In genomic region chrX:49073641-49074575, GRCh38 we compare ENCODE assay signal across 8 cellular contexts. TPM values are rescaled to one million over a fixed set of nuclear protein-coding genes. Genes with fewer than 3 reads are reported as not detected.
A peak's percentile ranks its signal among the peaks of the same experiment; 100 is the strongest.
DNase-seq lines count a peak whose midpoint lies in the region; ATAC-seq and TF ChIP-seq lines count a peak whose summit lies in the region.

Gene PRAF2 (minus strand): TSS chrX:49074002. CDS start chrX:49073987, 15 bp downstream.

- intact Hi-C loops in activated CD8-positive, alpha-beta T cell treated with anti-CD3 and anti-CD28 coated beads for 36 hours (cut with micrococcal nuclease): no loop called here
- intact Hi-C loops in dorsolateral prefrontal cortex (cut with DNase I): no loop called here

- 3% methylated on average over 61 of the region's 61 CpGs for WGBS in liver

- peak within 1 kb of the TSS in 57 of 59 donors; percentile 34 to 90 (median 81) for H3K27ac ChIP-seq in dorsolateral prefrontal cortex
- H3K27ac ChIP-seq in liver (ENCODE audit: low read depth in 1 of 2, low read length in 2 of 2): peak within 1 kb of the TSS; percentile 6 to 56

- H3K4me1 ChIP-seq in liver (ENCODE audit: control insufficient read depth in 4 of 4, insufficient read depth in 4 of 4, low read length in 3 of 4): peaks cover 3 to 22% (median 11%) of the 10 kb centered on the region in 4 donors

- H3K27me3 Mint-ChIP-seq in activated CD8-positive, alpha-beta T cell treated with anti-CD3 and anti-CD28 coated beads for 36 hours: no peaks in the 10 kb centered on the region

- peaks cover 19% of the 10 kb centered on the region for H3K36me3 Mint-ChIP-seq in activated CD8-positive, alpha-beta T cell treated with anti-CD3 and anti-CD28 coated beads for 36 hours (ENCODE audit: low read depth)

- H3K9me3 ChIP-seq in liver (ENCODE audit: control insufficient read depth in 4 of 4, low read length in 3 of 4): no peaks in the 10 kb centered on the region

- peaks cover 5 to 19% (median 7%) of the 10 kb centered on the region in 4 donors for H3K36me3 ChIP-seq in liver (ENCODE audit: control insufficient read depth in 4 of 4, insufficient read depth in 3 of 4, low read depth in 1 of 4, low read length in 3 of 4)

- peak within 1 kb of the TSS; percentile 83 for H3K27ac Mint-ChIP-seq in activated CD8-positive, alpha-beta T cell treated with anti-CD3 and anti-CD28 coated beads for 36 hours

- peak within 1 kb of the TSS; percentile 81 for H3K4me3 Mint-ChIP-seq in activated CD8-positive, alpha-beta T cell treated with anti-CD3 and anti-CD28 coated beads for 36 hours

- CTCF ChIA-PET in activated CD8-positive, alpha-beta T cell treated with anti-CD3 and anti-CD28 coated beads for 36 hours (lab: Charles Lee): no interaction called here

- no peak for TF ChIP-seq CTCF in activated CD8-positive, alpha-beta T cell treated with anti-CD3 and anti-CD28 coated beads for 36 hours (IDR thresholded peaks at IDR 0.05)
- peak in 44 of 56 donors; percentile 4 to 61 (median 36) for TF ChIP-seq CTCF in dorsolateral prefrontal cortex (IDR thresholded peaks at IDR 0.05 in 54 of 56, conservative IDR thresholded peaks at IDR 0.05 in 2 of 56; ENCODE audit: low read depth in 1 of 56, partially characterized antibody in 56 of 56)
- peak; percentile 10 for TF ChIP-seq CTCF in liver (IDR thresholded peaks at IDR 0.05; ENCODE audit: low read depth, low read length, missing input control)

- peaks cover 0 to 46% (median 0%) of the 10 kb centered on the region in 45 donors for H3K27me3 ChIP-seq in dorsolateral prefrontal cortex
- H3K27me3 ChIP-seq in liver (ENCODE audit: control insufficient read depth in 4 of 4, insufficient read depth in 4 of 4, low read length in 3 of 4): no peaks in the 10 kb centered on the region

- TF ChIP-seq RAD21 in liver (IDR thresholded peaks at IDR 0.05): peak in 1 of 2 donors; percentile 24

- H3K9ac ChIP-seq in liver (ENCODE audit: low read depth in 1 of 2, low read length in 2 of 2): no peak within 1 kb of the TSS

- no peaks in the 10 kb centered on the region for H3K9me3 Mint-ChIP-seq in activated CD8-positive, alpha-beta T cell treated with anti-CD3 and anti-CD28 coated beads for 36 hours

- ATAC-seq in GM18868 (IDR thresholded peaks at IDR 0.05; ENCODE audit: unreplicated experiment) (peak; percentile 93), HG03280 (IDR thresholded peaks at IDR 0.05; ENCODE audit: unreplicated experiment) (peak; percentile 93)
- peak; percentile 98 for ATAC-seq in activated CD8-positive, alpha-beta T cell treated with anti-CD3 and anti-CD28 coated beads for 36 hours

- POLR2A ChIA-PET in activated CD8-positive, alpha-beta T cell treated with anti-CD3 and anti-CD28 coated beads for 36 hours (lab: Charles Lee): no interaction called here

- peaks cover 20% of the 10 kb centered on the region for H3K4me1 Mint-ChIP-seq in activated CD8-positive, alpha-beta T cell treated with anti-CD3 and anti-CD28 coated beads for 36 hours (ENCODE audit: low read depth)

- peak; percentile 84 for DNase-seq in A172 (ENCODE audit: low spot score)
- peak; percentile 83 for DNase-seq in NCI-H526 treated with DMSO at 0.1 percent for 48 hours (lab: John Stamatoyannopoulos, UW)
- DNase-seq in activated CD8-positive, alpha-beta T cell treated with anti-CD3 and anti-CD28 coated beads for 36 hours: peak; percentile 94
- peak; percentile 93 to 96 (median 94) for DNase-seq in dorsolateral prefrontal cortex
- DNase-seq in stimulated activated CD4-positive, alpha-beta T cell treated with anti-CD3 and anti-CD28 coated beads, Interleukin-4, amount 100 ng/mL, for 1 hour: peak; percentile 86

- H3K4me3 ChIP-seq in dorsolateral prefrontal cortex (peak within 1 kb of the TSS; percentile 52 to 82 (median 70)), liver (ENCODE audit: low read depth in 1 of 3, low read length in 3 of 3) (peak within 1 kb of the TSS; percentile 23 to 56 (median 44))

TF ChIP-seq in liver, 16 proteins besides CTCF, POLR2A, EP300 and RAD21:
- TF ChIP-seq ATF3 (IDR thresholded peaks at IDR 0.05) (no peak), HNF4G (IDR thresholded peaks at IDR 0.05) (no peak), FOXA1 (IDR thresholded peaks at IDR 0.05) (no peak), NR2F2 (IDR thresholded peaks at IDR 0.05) (peak; percentile 43), YY1 (IDR thresholded peaks at IDR 0.05) (peak; percentile 84), MAX (IDR thresholded peaks at IDR 0.05) (peak; percentile 87), EGR1 (IDR thresholded peaks at IDR 0.05; ENCODE audit: low read depth in 2 of 2) (peak in 1 of 2 donors; percentile 24), JUND (IDR thresholded peaks at IDR 0.05) (no peak), SP1 (IDR thresholded peaks at IDR 0.05) (peak; percentile 34), REST (IDR thresholded peaks at IDR 0.05) (peak; percentile 53), GABPA (IDR thresholded peaks at IDR 0.05 in 1 of 2, conservative IDR thresholded peaks at IDR 0.05 in 1 of 2) (peak in 1 of 2 donors; percentile 87)

RNA-seq across cellular contexts. Expression of gene PRAF2, which starts in this region (rescaled TPM):
- total RNA-seq in A172 (2014; rRNA removed; shearing (Covaris generic)): 11.7 and 12.6 TPM in 2 replicates
- 10 to 100 TPM; 10.8 to 12.4 TPM for total RNA-seq in activated CD8-positive, alpha-beta T cell treated with anti-CD3 and anti-CD28 coated beads for 36 hours
- 10 to 100 TPM; 34.5 to 81.5 (median 48.2) TPM for total RNA-seq in dorsolateral prefrontal cortex
- 1 to 10 TPM; 1.4 to 2.1 TPM for total RNA-seq in liver
- 1 to 10 TPM; 5.7 to 8.2 TPM for polyA plus RNA-seq in liver

Comparison
In these comparisons a context has a peak if more than half of its experiments do, and no peak if none do; other contexts are left out.
1. Peak in every context shown above with its lines: DNase-seq, ATAC-seq, H3K4me3 ChIP-seq and H3K27ac ChIP-seq.